ENCODE assay signal across 2 cellular contexts in genomic region chr6:98824907-98825601, GRCh38.
TF ChIP-seq lines count a peak whose summit lies in the region.

No MANE protein-coding gene starts in this region.

TF ChIP-seq in H1, 55 proteins besides CTCF, POLR2A, EP300 and RAD21 (continued from another document):
- TF ChIP-seq TEAD4 (IDR thresholded peaks at IDR 0.05; ENCODE audit: low read depth, low read length) (peak; percentile 61), SIRT6 (IDR thresholded peaks at IDR 0.05; ENCODE audit: low read length) (no peak), GABPA (IDR thresholded peaks at IDR 0.05; ENCODE audit: borderline replicate concordance, insufficient read depth, low read length) (no peak), EGR1 (IDR thresholded peaks at IDR 0.05; ENCODE audit: borderline replicate concordance, low read depth, low read length) (no peak), RBBP5 (IDR thresholded peaks at IDR 0.05; ENCODE audit: borderline replicate concordance, low read depth, low read length) (peak; percentile 34; the same call in 1 of the 2 replicates), GTF2F1 (IDR thresholded peaks at IDR 0.05; ENCODE audit: borderline replicate concordance, low read depth, low read length) (no peak), SP4 (IDR thresholded peaks at IDR 0.05; ENCODE audit: low read length) (no peak), KDM4A (IDR thresholded peaks at IDR 0.05; ENCODE audit: low read depth, low read length, severe bottlenecking) (peak; percentile 30), BACH1 (IDR thresholded peaks at IDR 0.05; ENCODE audit: low read length) (0 out of 2 replicates have a peak, but pooled peaks have one; percentile 18), TCF12 (IDR thresholded peaks at IDR 0.05; ENCODE audit: low read depth, low read length) (no peak), SUZ12 (IDR thresholded peaks at IDR 0.05; ENCODE audit: low read length) (peak; percentile 84), YY1 (IDR thresholded peaks at IDR 0.05; ENCODE audit: low read depth, low read length) (no peak), SP1 (IDR thresholded peaks at IDR 0.05; ENCODE audit: low read depth, low read length) (no peak), SIN3A (conservative IDR thresholded peaks at IDR 0.05 in 1 of 2, IDR thresholded peaks at IDR 0.05 in 1 of 2; ENCODE audit: low read depth in 1 of 2, low read length in 2 of 2) (peak in 1 of 2 experiments; percentile 3; a peak in 2 of 4 replicates), SIX5 (IDR thresholded peaks at IDR 0.05; ENCODE audit: low read depth, low read length) (no peak), CTBP2 (IDR thresholded peaks at IDR 0.05; ENCODE audit: borderline replicate concordance, insufficient read depth, insufficient read length, low read length) (peak; percentile 60), PHF8 (conservative IDR thresholded peaks at IDR 0.05; ENCODE audit: low read depth, low read length) (no peak), EZH2 (IDR thresholded peaks at IDR 0.05; ENCODE audit: low read depth, low read length, severe bottlenecking) (peak; percentile 32), HDAC2 (IDR thresholded peaks at IDR 0.05; ENCODE audit: borderline replicate concordance in 1 of 2, low read depth in 2 of 2, low read length in 2 of 2) (0 out of 4 replicates have a peak, but pooled peaks of 1 of the 2 experiments have one; percentile 12), SAP30 (IDR thresholded peaks at IDR 0.05; ENCODE audit: insufficient read depth, insufficient replicate concordance, low read length) (peak; percentile 79)
- TF ChIP-seq, protein P1, sequence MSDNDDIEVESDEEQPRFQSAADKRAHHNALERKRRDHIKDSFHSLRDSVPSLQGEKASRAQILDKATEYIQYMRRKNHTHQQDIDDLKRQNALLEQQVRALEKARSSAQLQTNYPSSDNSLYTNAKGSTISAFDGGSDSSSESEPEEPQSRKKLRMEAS (IDR thresholded peaks at IDR 0.05) = peak; percentile 38; the same call in 1 of the 2 replicates

TF ChIP-seq in neural cell, 6 proteins besides CTCF, POLR2A, EP300 and RAD21 (continued from another document):
- no peak for TF ChIP-seq EZH2 (IDR thresholded peaks at IDR 0.05; ENCODE audit: borderline replicate concordance, insufficient read depth, low read length, poor library complexity, severe bottlenecking)
- TF ChIP-seq POLR2AphosphoS5 (IDR thresholded peaks at IDR 0.05) = no peak
- no peak for TF ChIP-seq SMC3 (conservative IDR thresholded peaks at IDR 0.05; ENCODE audit: poor library complexity)
- TF ChIP-seq MXI1 (conservative IDR thresholded peaks at IDR 0.05; ENCODE audit: poor library complexity, severe bottlenecking) = no peak
- TF ChIP-seq REST (IDR thresholded peaks at IDR 0.05; ENCODE audit: borderline replicate concordance) = no peak
